In the genomic region with DNA sequence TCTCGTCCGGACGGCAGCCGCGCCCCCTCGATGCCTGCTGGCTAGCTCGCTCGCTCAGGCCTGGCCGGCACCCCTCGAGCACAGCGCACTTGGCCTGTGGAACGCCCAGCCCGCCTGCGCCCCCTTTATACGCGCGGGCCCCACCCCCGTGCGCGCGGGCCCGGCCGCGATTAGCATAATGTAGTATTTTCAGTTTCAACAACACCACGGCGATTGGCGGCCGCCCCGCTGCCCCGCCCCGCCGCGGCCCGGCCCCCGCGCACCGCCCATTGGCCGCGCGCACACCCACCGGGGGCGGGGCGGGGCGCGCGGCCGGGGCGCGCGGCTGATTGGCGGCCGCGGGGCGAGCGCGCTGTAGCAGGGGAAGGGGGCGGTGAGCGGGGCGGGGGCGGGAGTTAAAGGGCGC, we compare ENCODE assay signal across 8 cellular contexts. TPM values are rescaled to one million over a fixed set of nuclear protein-coding genes. Genes with fewer than 3 reads are reported as not detected.
DNase-seq lines count a peak whose midpoint lies in the region; ATAC-seq, FAIRE-seq and TF ChIP-seq lines count a peak whose summit lies in the region.

A gene (minus strand): TSS at position 100 of the 406 bp plus-strand sequence. CDS start 319 bp downstream, outside the sequence.

- H3K4me2 ChIP-seq in neural cell (ENCODE audit: low read length), result peak within 1 kb of the TSS; percentile 73

- TF ChIP-seq RAD21 in neural cell (conservative IDR thresholded peaks at IDR 0.05), result no peak

- no peak for TF ChIP-seq EP300 in neural cell (conservative IDR thresholded peaks at IDR 0.05; ENCODE audit: poor library complexity, severe bottlenecking)

- no peaks in the 10 kb centered on the region for H3F3A ChIP-seq in neural cell (ENCODE audit: insufficient read depth, low read length, poor library complexity, severe bottlenecking)

- CTCF ChIA-PET in CD8-positive, alpha-beta T cell (lab: Charles Lee), result interaction anchor here (1.0 to 13.1 kb wide), 2 partner anchors 10 to 352 kb away, joined by 3 to 492 read pairs; no protein-coding TSS in a partner anchor

- no peaks in the 10 kb centered on the region for H3K9me2 ChIP-seq in neural cell (ENCODE audit: insufficient read depth, low read length)

- intact Hi-C loops in CD8-positive, alpha-beta T cell (cut with DNase I, micrococcal nuclease), result loop anchor here (1.0 to 5.0 kb wide), 9 partner anchors 17 to 585 kb away; a partner anchor contains a TSS

- no peaks in the 10 kb centered on the region for H4K20me1 ChIP-seq in neural cell (ENCODE audit: insufficient read depth)

- peaks cover 10% of the 10 kb centered on the region for H3K79me2 ChIP-seq in neural cell (replicated peaks; ENCODE audit: insufficient read depth, low read length)

- no peaks in the 10 kb centered on the region for H3K27me3 ChIP-seq in CD8-positive, alpha-beta T cell (ENCODE audit: insufficient read depth, low read length)
- peaks cover 5% of the 10 kb centered on the region for H3K27me3 ChIP-seq in neural cell (ENCODE audit: insufficient read depth, low read depth, low read length)

- no peak within 1 kb of the TSS for H3K27ac ChIP-seq in CD8-positive, alpha-beta T cell (ENCODE audit: low read depth, low read length)
- peak within 1 kb of the TSS; percentile 47 for H3K27ac ChIP-seq in neural cell (ENCODE audit: low read length)

- TF ChIP-seq CTCF in CD8-positive, alpha-beta T cell (IDR thresholded peaks at IDR 0.05), result no peak
- no peak for TF ChIP-seq CTCF in neural cell (IDR thresholded peaks at IDR 0.05; ENCODE audit: poor library complexity, severe bottlenecking)

- peak within 1 kb of the TSS; percentile 60 for H3K27ac Mint-ChIP-seq in CD8-positive, alpha-beta T cell
- peak within 1 kb of the TSS in 1 of 2 donors; percentile 54 for H3K27ac Mint-ChIP-seq in stimulated activated naive CD8-positive, alpha-beta T cell treated with anti-CD3 and anti-CD28 coated beads, Interleukin-15, amount 100 ng/mL, for 72 hours

- H3K4me3 Mint-ChIP-seq in CD8-positive, alpha-beta T cell, result peak within 1 kb of the TSS; percentile 93
- H3K4me3 Mint-ChIP-seq in stimulated activated naive CD8-positive, alpha-beta T cell treated with anti-CD3 and anti-CD28 coated beads, Interleukin-15, amount 100 ng/mL, for 72 hours, result peak within 1 kb of the TSS; percentile 84 to 94

- peaks cover 16% of the 10 kb centered on the region for H3K4me1 ChIP-seq in CD8-positive, alpha-beta T cell (ENCODE audit: insufficient read depth, low read length)

- H3K4me3 ChIP-seq in CD8-positive, alpha-beta T cell (ENCODE audit: low read depth, low read length), result peak within 1 kb of the TSS; percentile 89
- H3K4me3 ChIP-seq in neural cell (ENCODE audit: low read length), result peak within 1 kb of the TSS; percentile 95

- no peaks in the 10 kb centered on the region for H3K36me3 ChIP-seq in CD8-positive, alpha-beta T cell (ENCODE audit: insufficient read depth, low read length)
- no peaks in the 10 kb centered on the region for H3K36me3 ChIP-seq in neural cell (ENCODE audit: insufficient read depth, low read length)

- FAIRE-seq in HTR-8/SVneo (lab: Jason Lieb, UNC), result peak; percentile 97

- DNase-seq in CD8-positive, alpha-beta T cell, result peak; percentile 65 to 90 (median 79)
- DNase-seq in HTR-8/SVneo (ENCODE audit: insufficient read length, low spot score) (peak; percentile 81), RKO (ENCODE audit: low spot score) (peak; percentile 88), fibroblast of the conjunctiva (ENCODE audit: low read depth) (peak; percentile 65)
- DNase-seq in activated effector memory CD4-positive, alpha-beta T cell treated with anti-CD3 and anti-CD28 coated beads, Interleukin-2, amount 50 U/mL, for 16 hours, result peak; percentile 94
- DNase-seq in stimulated activated naive CD8-positive, alpha-beta T cell treated with anti-CD3 and anti-CD28 coated beads, Interleukin-15, amount 100 ng/mL, for 72 hours, result peak; percentile 77 to 82

- peak; percentile 91 for ATAC-seq in CD8-positive, alpha-beta T cell
- peak; percentile 85 for ATAC-seq in GM21381 (IDR thresholded peaks at IDR 0.05; ENCODE audit: unreplicated experiment)
- peak; percentile 84 for ATAC-seq in stimulated activated naive CD8-positive, alpha-beta T cell treated with anti-CD3 and anti-CD28 coated beads, Interleukin-15, amount 100 ng/mL, for 72 hours

- no peaks in the 10 kb centered on the region for H3K9me3 ChIP-seq in CD8-positive, alpha-beta T cell (ENCODE audit: low read length)
- H3K9me3 ChIP-seq in neural cell (ENCODE audit: low read length), result no peaks in the 10 kb centered on the region

- H3K36me3 Mint-ChIP-seq in CD8-positive, alpha-beta T cell, result no peaks in the 10 kb centered on the region

- POLR2A ChIA-PET in CD8-positive, alpha-beta T cell (lab: Charles Lee), result interaction anchor here (1.3 to 4.6 kb wide), 2 partner anchors 121 to 353 kb away, joined by 3 to 31 read pairs; no protein-coding TSS in a partner anchor

- H3K9me3 Mint-ChIP-seq in CD8-positive, alpha-beta T cell, result no peaks in the 10 kb centered on the region
- H3K9me3 Mint-ChIP-seq in stimulated activated naive CD8-positive, alpha-beta T cell treated with anti-CD3 and anti-CD28 coated beads, Interleukin-15, amount 100 ng/mL, for 72 hours, result no peaks in the 10 kb centered on the region

- H3K4me1 Mint-ChIP-seq in CD8-positive, alpha-beta T cell (ENCODE audit: low read depth), result peaks cover 19% of the 10 kb centered on the region
- H3K4me1 Mint-ChIP-seq in stimulated activated naive CD8-positive, alpha-beta T cell treated with anti-CD3 and anti-CD28 coated beads, Interleukin-15, amount 100 ng/mL, for 72 hours, result peaks cover 27% of the 10 kb centered on the region

- H3K27me3 Mint-ChIP-seq in CD8-positive, alpha-beta T cell (ENCODE audit: low read depth), result no peaks in the 10 kb centered on the region
- H3K27me3 Mint-ChIP-seq in stimulated activated naive CD8-positive, alpha-beta T cell treated with anti-CD3 and anti-CD28 coated beads, Interleukin-15, amount 100 ng/mL, for 72 hours, result peaks cover 39% of the 10 kb centered on the region

- peak within 1 kb of the TSS; percentile 80 for H3K9ac ChIP-seq in neural cell (ENCODE audit: low read length)

- peak within 1 kb of the TSS; percentile 27 for H2AFZ ChIP-seq in neural cell (ENCODE audit: low read depth, low read length)

TF ChIP-seq in neural cell, 6 proteins besides CTCF, POLR2A, EP300 and RAD21:
- TF ChIP-seq, protein P1, sequence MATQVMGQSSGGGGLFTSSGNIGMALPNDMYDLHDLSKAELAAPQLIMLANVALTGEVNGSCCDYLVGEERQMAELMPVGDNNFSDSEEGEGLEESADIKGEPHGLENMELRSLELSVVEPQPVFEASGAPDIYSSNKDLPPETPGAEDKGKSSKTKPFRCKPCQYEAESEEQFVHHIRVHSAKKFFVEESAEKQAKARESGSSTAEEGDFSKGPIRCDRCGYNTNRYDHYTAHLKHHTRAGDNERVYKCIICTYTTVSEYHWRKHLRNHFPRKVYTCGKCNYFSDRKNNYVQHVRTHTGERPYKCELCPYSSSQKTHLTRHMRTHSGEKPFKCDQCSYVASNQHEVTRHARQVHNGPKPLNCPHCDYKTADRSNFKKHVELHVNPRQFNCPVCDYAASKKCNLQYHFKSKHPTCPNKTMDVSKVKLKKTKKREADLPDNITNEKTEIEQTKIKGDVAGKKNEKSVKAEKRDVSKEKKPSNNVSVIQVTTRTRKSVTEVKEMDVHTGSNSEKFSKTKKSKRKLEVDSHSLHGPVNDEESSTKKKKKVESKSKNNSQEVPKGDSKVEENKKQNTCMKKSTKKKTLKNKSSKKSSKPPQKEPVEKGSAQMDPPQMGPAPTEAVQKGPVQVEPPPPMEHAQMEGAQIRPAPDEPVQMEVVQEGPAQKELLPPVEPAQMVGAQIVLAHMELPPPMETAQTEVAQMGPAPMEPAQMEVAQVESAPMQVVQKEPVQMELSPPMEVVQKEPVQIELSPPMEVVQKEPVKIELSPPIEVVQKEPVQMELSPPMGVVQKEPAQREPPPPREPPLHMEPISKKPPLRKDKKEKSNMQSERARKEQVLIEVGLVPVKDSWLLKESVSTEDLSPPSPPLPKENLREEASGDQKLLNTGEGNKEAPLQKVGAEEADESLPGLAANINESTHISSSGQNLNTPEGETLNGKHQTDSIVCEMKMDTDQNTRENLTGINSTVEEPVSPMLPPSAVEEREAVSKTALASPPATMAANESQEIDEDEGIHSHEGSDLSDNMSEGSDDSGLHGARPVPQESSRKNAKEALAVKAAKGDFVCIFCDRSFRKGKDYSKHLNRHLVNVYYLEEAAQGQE (IDR thresholded peaks at IDR 0.05; ENCODE audit: borderline replicate concordance), result peak; percentile 53
- TF ChIP-seq EZH2 (IDR thresholded peaks at IDR 0.05; ENCODE audit: borderline replicate concordance, insufficient read depth, low read length, poor library complexity, severe bottlenecking), result no peak
- peak; percentile 92 for TF ChIP-seq POLR2AphosphoS5 (IDR thresholded peaks at IDR 0.05)

RNA-seq across cellular contexts. Expression of the gene that starts here (rescaled TPM):
- 1 to 10 TPM; 2.5 to 3.6 TPM for total RNA-seq in CD8-positive, alpha-beta T cell
- 36.7 and 51.2 TPM in 2 replicates for polyA plus RNA-seq in neural cell
- polyA minus RNA-seq in neural cell, result 24.7 and 27.3 TPM in 2 replicates
